Comparison of ENCODE assay signal across 8 cellular contexts in the genomic region with DNA sequence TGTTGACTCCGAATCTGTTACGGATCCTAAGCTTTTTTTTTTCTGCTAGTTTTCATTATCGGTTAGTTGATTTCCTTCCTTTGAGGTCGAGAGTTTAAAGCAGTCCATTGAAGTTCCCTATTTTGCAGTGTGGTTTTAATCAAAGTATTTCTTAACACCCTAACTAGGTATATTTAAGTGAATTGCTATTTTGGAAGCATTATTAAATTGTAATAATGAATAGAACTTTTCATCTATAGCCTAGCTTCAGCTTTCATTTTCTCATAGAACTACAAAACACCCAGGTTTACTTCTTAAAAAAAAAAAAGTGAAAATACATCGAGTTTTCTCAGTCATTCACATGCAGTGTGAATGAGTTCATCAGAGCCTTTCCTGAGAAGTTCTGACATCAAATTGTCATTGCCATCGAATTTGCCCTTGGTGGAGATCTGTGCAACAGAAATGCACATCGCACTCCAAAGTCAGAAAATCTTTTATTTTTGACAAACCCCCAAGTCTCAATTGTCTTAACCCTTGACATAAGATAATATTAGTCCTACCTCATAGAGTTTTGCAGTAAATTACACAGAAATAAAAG. TPM values are rescaled to one million over a fixed set of nuclear protein-coding genes. Genes with fewer than 3 reads are reported as not detected.
DNase-seq lines count a peak whose midpoint lies in the region; ATAC-seq, FAIRE-seq and TF ChIP-seq lines count a peak whose summit lies in the region.

No MANE protein-coding gene starts in this region.

- H3K23ac ChIP-seq in mesendoderm (ENCODE audit: low read length): no peak overlapping the region

- H3K4me1 ChIP-seq in astrocyte (ENCODE audit: insufficient read depth, low read length): peaks cover 28% of the 10 kb centered on the region
- H3K4me1 ChIP-seq in mesendoderm (ENCODE audit: control insufficient read depth, low read depth, low read length): peaks cover 10% of the 10 kb centered on the region

- H3K4me3 ChIP-seq in Jurkat, Clone E6-1 (ENCODE audit: low read length): peak overlapping the region; percentile 77
- peak overlapping the region; percentile 88 for H3K4me3 ChIP-seq in astrocyte (ENCODE audit: insufficient read depth, low read depth, low read length)
- peak overlapping the region; percentile 22 for H3K4me3 ChIP-seq in mesendoderm (ENCODE audit: low read length)

- peaks cover 4% of the 10 kb centered on the region for H3K9me3 ChIP-seq in astrocyte (ENCODE audit: insufficient read depth, low read depth, low read length)

- H3K27me3 ChIP-seq in astrocyte (ENCODE audit: insufficient read depth, low read length) (peaks cover 3% of the 10 kb centered on the region), mesendoderm (ENCODE audit: insufficient read depth, low read length, poor library complexity) (no peaks in the 10 kb centered on the region)

- peak overlapping the region; percentile 95 for H3K56ac ChIP-seq in mesendoderm (ENCODE audit: low read length)

- no CpG with 5 or more reads among the region's 7 CpGs for WGBS in mesendoderm (ENCODE audit: extremely low coverage, insufficient coverage, low lambda C conversion rate)

- peak overlapping the region; percentile 77 for H3K27ac ChIP-seq in astrocyte (ENCODE audit: low read depth, low read length)
- H3K27ac ChIP-seq in mesendoderm (ENCODE audit: low read depth, low read length): peak overlapping the region; percentile 84

- no peak overlapping the region for H4K8ac ChIP-seq in mesendoderm (ENCODE audit: low read depth, low read length)

- H3K36me3 ChIP-seq in astrocyte (ENCODE audit: insufficient read depth, low read length): no peaks in the 10 kb centered on the region
- no peaks in the 10 kb centered on the region for H3K36me3 ChIP-seq in mesendoderm (ENCODE audit: control insufficient read depth, insufficient read depth, low read length)

- no peak overlapping the region for H4K5ac ChIP-seq in mesendoderm (ENCODE audit: low read length)

- POLR2A ChIA-PET in GM10248 (lab: Yijun Ruan, JAX): interaction anchor here (0.5 to 0.8 kb wide), 2 partner anchors 634 to 1302 kb away, joined by 3 to 4 read pairs; a partner anchor contains a TSS

- CTCF ChIA-PET in GM10248 (lab: Yijun Ruan, JAX): interaction anchor here (1.0 to 6.2 kb wide), 4 partner anchors 12 to 31 kb away, joined by 3 to 30 read pairs (median 4); no protein-coding TSS in a partner anchor

- peaks cover 25% of the 10 kb centered on the region for H3K4me1 Mint-ChIP-seq in astrocyte (ENCODE audit: low read depth, unreplicated experiment)

- peak overlapping the region; percentile 74 for H2BK5ac ChIP-seq in mesendoderm (ENCODE audit: low read length)

- no peak for TF ChIP-seq CTCF in astrocyte (IDR thresholded peaks at IDR 0.05; ENCODE audit: insufficient read depth, low read depth, low read length)
- no peak for TF ChIP-seq CTCF in GM10248 (IDR thresholded peaks at IDR 0.05; ENCODE audit: control extremely low read depth, extremely low read depth, low read depth, missing control alignments)

- H2AFZ ChIP-seq in astrocyte (ENCODE audit: low read depth, low read length): peak overlapping the region; percentile 92

- peak overlapping the region; percentile 30 for H3K27ac Mint-ChIP-seq in astrocyte (ENCODE audit: unreplicated experiment)

- no peak overlapping the region for H2BK120ac ChIP-seq in mesendoderm (ENCODE audit: low read depth, low read length)

- peaks cover 5% of the 10 kb centered on the region for H3K27me3 Mint-ChIP-seq in astrocyte (ENCODE audit: low read depth, unreplicated experiment)

- no peak for DNase-seq in GM12892 (ENCODE audit: insufficient read length)
- DNase-seq in Jurkat, Clone E6-1 (ENCODE audit: low read depth, low spot score): peak; percentile 82
- DNase-seq in astrocyte (ENCODE audit: low read depth): no peak
- DNase-seq in mesendoderm: no peak
- no peak for DNase-seq in DMS 273 (lab: John Stamatoyannopoulos, UW; ENCODE audit: unreplicated experiment)
- no peak for DNase-seq in Ammon's horn (ENCODE audit: low spot score)
- DNase-seq in GM10248 (ENCODE audit: extremely low spot score): no peak

- H3K79me2 ChIP-seq in astrocyte (ENCODE audit: insufficient read depth, low read length) (peaks cover 39% of the 10 kb centered on the region), mesendoderm (ENCODE audit: control insufficient read depth, insufficient read depth, low read length) (peaks cover 31% of the 10 kb centered on the region)

- no peak overlapping the region for H2AK5ac ChIP-seq in mesendoderm (ENCODE audit: low read length)

- H3K18ac ChIP-seq in mesendoderm (ENCODE audit: low read length): no peak overlapping the region

- H3K9ac ChIP-seq in astrocyte (ENCODE audit: low read length): peak overlapping the region; percentile 85
- peak overlapping the region; percentile 90 for H3K9ac ChIP-seq in mesendoderm (ENCODE audit: low read length)

- peaks cover 3% of the 10 kb centered on the region for H3K36me3 Mint-ChIP-seq in astrocyte (ENCODE audit: low read depth, unreplicated experiment)

- FAIRE-seq in GM12892 (lab: Jason Lieb, UNC) (peak; percentile 51), astrocyte (lab: Jason Lieb, UNC) (no peak)

- peak overlapping the region; percentile 93 for H3K4me2 ChIP-seq in astrocyte (ENCODE audit: low read length)
- peak overlapping the region; percentile 70 for H3K4me2 ChIP-seq in mesendoderm (ENCODE audit: low read length)

- no peak overlapping the region for H3K4ac ChIP-seq in mesendoderm (ENCODE audit: low read depth, low read length)

- peaks cover 4% of the 10 kb centered on the region for H3K79me1 ChIP-seq in mesendoderm (ENCODE audit: low read length)

- no peak for TF ChIP-seq POLR2A in GM12892 (IDR thresholded peaks at IDR 0.05; ENCODE audit: low read depth, low read length)

- peak overlapping the region; percentile 86 for H3K4me3 Mint-ChIP-seq in astrocyte (ENCODE audit: unreplicated experiment)

- no peak overlapping the region for H2BK15ac ChIP-seq in mesendoderm (replicated peaks; ENCODE audit: low read depth)

- ATAC-seq in HG03025 (IDR thresholded peaks at IDR 0.05; ENCODE audit: low FRiP score, unreplicated experiment): no peak

- peaks cover 9% of the 10 kb centered on the region for H3K9me3 Mint-ChIP-seq in astrocyte (ENCODE audit: unreplicated experiment)

- H4K20me1 ChIP-seq in astrocyte (ENCODE audit: insufficient read depth, low read length): peaks cover 26% of the 10 kb centered on the region

RNA-seq across cellular contexts. Expression of a gene that starts 1.1 kb away (rescaled TPM):
- 45.5 TPM for polyA plus RNA-seq in GM12892 (2012; ENCODE audit: missing spikeins)
- 89.5 TPM for polyA plus RNA-seq in Jurkat, Clone E6-1 (2012; ENCODE audit: insufficient read depth, insufficient read length)
- 35.0 and 42.6 TPM in 2 replicates for total RNA-seq in astrocyte
- polyA plus RNA-seq in mesendoderm (2013, experiment 1 of 2): 189 TPM
- 189 TPM for polyA plus RNA-seq in mesendoderm (2013, experiment 2 of 2)

Comparison
In these comparisons a context has a peak if more than half of its experiments do, and no peak if none do; other contexts are left out.
1. H3K4me3 ChIP-seq: peak in every context shown above with its lines; median percentile 88 in astrocyte; 77 in Jurkat, Clone E6-1; 22 in mesendoderm.